ENCODE assay signal across 25 cellular contexts in the genomic region with DNA sequence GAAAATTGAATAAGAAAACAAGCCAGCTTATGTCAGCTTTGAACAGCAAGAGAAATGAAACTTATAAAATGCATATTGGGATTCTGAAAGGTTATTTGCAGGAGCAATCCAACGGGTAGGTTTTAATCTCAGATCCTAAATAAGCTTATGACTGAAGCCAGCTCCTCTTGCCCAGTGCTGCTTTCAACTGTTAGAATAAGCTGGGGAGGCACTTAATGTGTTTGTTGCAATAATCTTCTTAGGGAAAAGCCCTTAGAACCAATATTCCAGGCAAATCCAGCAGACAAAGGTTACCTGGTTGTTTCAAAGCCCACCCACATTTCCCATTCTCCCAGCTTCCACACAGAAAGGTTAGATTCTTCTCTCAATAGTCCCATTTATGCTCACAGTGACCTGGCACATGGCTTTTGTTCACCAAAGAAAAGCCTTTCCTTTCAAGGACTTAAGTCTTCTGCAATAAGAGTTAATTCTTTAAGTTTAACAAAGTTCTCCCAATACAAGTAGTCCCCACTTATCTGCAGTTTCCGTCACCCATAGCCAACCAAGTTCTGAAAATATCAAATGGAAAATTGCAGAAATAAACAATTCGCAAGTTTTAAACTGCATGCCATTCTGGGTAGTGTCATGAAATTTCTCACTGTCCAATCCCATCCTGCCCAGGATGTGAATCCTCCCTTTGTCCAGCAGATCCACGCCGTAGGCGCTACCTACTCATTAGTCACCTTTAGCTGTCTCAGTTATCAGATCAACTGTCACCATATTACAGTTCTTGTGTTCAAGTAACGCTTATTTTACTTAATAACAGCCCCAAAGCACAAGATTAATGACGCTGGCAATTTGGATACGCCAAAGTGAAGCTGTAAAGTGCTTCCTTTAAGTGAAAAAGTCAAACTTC. TPM values are rescaled to one million over a fixed set of nuclear protein-coding genes. Genes with fewer than 3 reads are reported as not detected.
DNase-seq lines count a peak whose midpoint lies in the region; ATAC-seq and TF ChIP-seq lines count a peak whose summit lies in the region.
"Had no signal": no experiment of that assay in that cellular context is flagged by ENCODE, and none has a peak within 500 bp of the region (broad histone marks: within the 10 kb centered on the region; RNA-seq: fewer than 3 reads in every experiment).

No MANE protein-coding gene starts in this region.

- H3K9me3 Mint-ChIP-seq in neural crest cell: no peaks in the 10 kb centered on the region
- H3K9me3 Mint-ChIP-seq: IgD-negative memory B cell, natural killer cell had no signal

- H3K79me2 ChIP-seq in mesendoderm (ENCODE audit: control insufficient read depth, insufficient read depth, low read length): peaks cover 1% of the 10 kb centered on the region

- H3K27ac ChIP-seq in breast epithelium (peak overlapping the region; percentile 56 to 72), mesendoderm (ENCODE audit: low read depth, low read length) (no peak overlapping the region)
- H3K27ac ChIP-seq: SJCRH30, stomach, VCaP had no signal

- peaks cover 23% of the 10 kb centered on the region for H3K4me1 Mint-ChIP-seq in neural crest cell

- intact Hi-C loops in breast epithelium (cut with DNase I; ENCODE audit: low total_unique reads): no loop called here

- no peak overlapping the region for H4K5ac ChIP-seq in mesendoderm (ENCODE audit: low read length)

- no peak overlapping the region for H2BK5ac ChIP-seq in mesendoderm (ENCODE audit: low read length)

- H2AK5ac ChIP-seq in mesendoderm (ENCODE audit: low read length): no peak overlapping the region

- H3K4me2 ChIP-seq in mesendoderm (ENCODE audit: low read length): no peak overlapping the region

- H3K4ac ChIP-seq in mesendoderm (ENCODE audit: low read depth, low read length): no peak overlapping the region

- no peak overlapping the region for H3K9ac ChIP-seq in mesendoderm (ENCODE audit: low read length)

- no peak overlapping the region for H3K18ac ChIP-seq in mesendoderm (ENCODE audit: low read length)

- H3K36me3 ChIP-seq in breast epithelium (no peaks in the 10 kb centered on the region), mesendoderm (ENCODE audit: control insufficient read depth, insufficient read depth, low read length) (no peaks in the 10 kb centered on the region)
- H3K36me3 ChIP-seq: BE2C, SJCRH30, stomach had no signal

- H3K27ac Mint-ChIP-seq in neural crest cell (ENCODE audit: unreplicated experiment): peak overlapping the region; percentile 39
- H3K27ac Mint-ChIP-seq: IgD-negative memory B cell, natural killer cell had no signal

- no peaks in the 10 kb centered on the region for H3K27me3 ChIP-seq in breast epithelium
- peaks cover 2% of the 10 kb centered on the region for H3K27me3 ChIP-seq in mesendoderm (ENCODE audit: insufficient read depth, low read length, poor library complexity)
- H3K27me3 ChIP-seq: BE2C, SJCRH30, stomach had no signal

- H3K36me3 Mint-ChIP-seq in neural crest cell (ENCODE audit: low read depth): no peaks in the 10 kb centered on the region
- H3K36me3 Mint-ChIP-seq: natural killer cell had no signal

- ATAC-seq in GM21381 (IDR thresholded peaks at IDR 0.05; ENCODE audit: unreplicated experiment) (no peak), HG03342 (IDR thresholded peaks at IDR 0.05; ENCODE audit: unreplicated experiment) (no peak)
- ATAC-seq: esophagus mucosa, natural killer cell had no signal

- no peak overlapping the region for H3K4me3 ChIP-seq in breast epithelium
- H3K4me3 ChIP-seq in mesendoderm (ENCODE audit: low read length): no peak overlapping the region
- H3K4me3 ChIP-seq: SJCRH30, stomach had no signal

- no peak overlapping the region for H2BK15ac ChIP-seq in mesendoderm (replicated peaks; ENCODE audit: low read depth)

- peaks cover 12% of the 10 kb centered on the region for H3K27me3 Mint-ChIP-seq in neural crest cell (ENCODE audit: low read depth)
- H3K27me3 Mint-ChIP-seq: IgD-negative memory B cell had no signal

- no peak for TF ChIP-seq POLR2A in breast epithelium (IDR thresholded peaks at IDR 0.05)

- no peak overlapping the region for H3K23ac ChIP-seq in mesendoderm (ENCODE audit: low read length)

- peaks cover 11% of the 10 kb centered on the region for H3K79me1 ChIP-seq in mesendoderm (ENCODE audit: low read length)

- H3K9me3 ChIP-seq in breast epithelium: no peaks in the 10 kb centered on the region
- H3K9me3 ChIP-seq: BE2C, SJCRH30, stomach had no signal

- DNase-seq in A172 (ENCODE audit: low spot score): peak; percentile 79
- DNase-seq in NCI-H226: peak; percentile 74
- DNase-seq in breast epithelium (ENCODE audit: low spot score in 2 of 2): no peak
- DNase-seq in neural crest cell (ENCODE audit: low read depth, low spot score): no peak
- DNase-seq in mesendoderm: no peak
- DNase-seq in activated CD4-positive, alpha-beta T cell treated with anti-CD3 and anti-CD28 coated beads for 4 hours: no peak
- DNase-seq: activated CD4-positive, alpha-beta T cell treated with anti-CD3 and anti-CD28 coated beads, Interleukin-2, amount 50 U/mL, for 4 hours; activated effector memory CD4-positive, alpha-beta T cell treated with anti-CD3 and anti-CD28 coated beads, Interleukin-2, amount 50 U/mL, for 16 hours; BE2C; COR-L47; MM.1S; natural killer cell; NCI-H1436 treated with DMSO at 0.1 percent for 48 hours; NCI-H774; OCI-M1; SJCRH30; small intestine; stimulated activated CD4-positive, alpha-beta T cell treated with anti-CD3 and anti-CD28 coated beads, Interleukin-4, amount 100 ng/mL, for 1 hour; stomach; T-helper 2 cell had no signal

- no peak overlapping the region for H2BK120ac ChIP-seq in mesendoderm (ENCODE audit: low read depth, low read length)

- no peak overlapping the region for H4K8ac ChIP-seq in mesendoderm (ENCODE audit: low read depth, low read length)

- H3K56ac ChIP-seq in mesendoderm (ENCODE audit: low read length): no peak overlapping the region

- TF ChIP-seq CTCF in breast epithelium (IDR thresholded peaks at IDR 0.05) (no peak), neural crest cell (conservative IDR thresholded peaks at IDR 0.05) (no peak)

- H3K4me1 ChIP-seq in breast epithelium: peaks cover 5 to 14% of the 10 kb centered on the region in 2 donors
- peaks cover 5% of the 10 kb centered on the region for H3K4me1 ChIP-seq in mesendoderm (ENCODE audit: control insufficient read depth, low read depth, low read length)
- H3K4me1 ChIP-seq: BE2C had no signal

- H3K4me3 Mint-ChIP-seq in neural crest cell: no peak overlapping the region
- H3K4me3 Mint-ChIP-seq: IgD-negative memory B cell, natural killer cell had no signal

- WGBS in mesendoderm (ENCODE audit: extremely low coverage, insufficient coverage, low lambda C conversion rate): no CpG with 5 or more reads among the region's 9 CpGs

RNA-seq across cellular contexts. Expression of a gene that starts 5.9 kb away (rescaled TPM):
- 31.6 and 31.9 TPM in 2 replicates for total RNA-seq in A172 (2014; rRNA removed; shearing (Covaris generic))
- total RNA-seq in breast epithelium (10 to 100 TPM; 47.5 to 70.7 (median 69.6) TPM), neural crest cell (19.2 TPM in 2 replicates)
- polyA plus RNA-seq in mesendoderm (2013, experiment 1 of 2): 8.1 TPM
- polyA plus RNA-seq in mesendoderm (2013, experiment 2 of 2): 8.0 TPM

Comparison
In these comparisons a context has a peak if more than half of its experiments do, and no peak if none do; other contexts are left out.
1. DNase-seq: peak in A172 (single experiment) and NCI-H226 (single experiment); none in breast epithelium (0 of 2), neural crest cell (single experiment), mesendoderm (single experiment) and activated CD4-positive, alpha-beta T cell treated with anti-CD3 and anti-CD28 coated beads for 4 hours (0 of 2).